23 cellular contexts compared by ENCODE assay signal in the genomic region with DNA sequence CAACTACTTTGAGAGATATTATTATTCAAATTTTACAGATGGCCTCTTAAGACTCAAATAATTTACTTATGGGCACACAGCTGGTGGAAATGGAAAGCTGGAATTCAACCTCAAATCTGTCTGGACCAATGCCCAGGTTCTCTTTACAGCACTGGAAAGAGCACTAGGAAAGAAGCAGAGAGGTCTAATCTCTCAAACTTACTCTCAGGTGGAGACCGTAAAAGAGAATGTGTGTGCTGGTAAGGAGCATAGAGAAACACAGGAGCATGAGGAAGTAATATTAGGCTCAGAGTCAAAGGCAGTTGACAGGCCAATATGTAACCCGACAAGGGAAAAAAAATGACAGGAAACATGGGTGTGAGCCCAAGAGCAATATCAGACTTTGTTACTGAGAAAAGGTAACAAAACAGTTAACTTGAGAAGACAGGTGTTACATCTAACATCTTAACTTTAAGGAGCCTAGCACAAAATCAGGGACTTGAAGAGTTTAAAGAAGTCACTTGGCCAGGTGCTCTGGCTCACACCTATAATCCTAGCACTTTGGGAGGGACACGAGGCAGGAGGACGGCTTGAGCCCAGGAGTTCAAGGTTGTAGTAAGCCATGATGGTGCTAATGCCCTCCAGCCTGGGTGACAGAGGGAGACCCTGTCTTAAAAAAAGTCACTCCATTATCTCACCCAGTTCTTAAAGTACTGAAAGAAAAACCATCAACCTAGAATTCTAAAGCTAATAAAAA. TPM values are rescaled to one million over a fixed set of nuclear protein-coding genes. Genes with fewer than 3 reads are reported as not detected.
A peak's percentile ranks its signal among the peaks of the same experiment; 100 is the strongest.
DNase-seq lines count a peak whose midpoint lies in the region; ATAC-seq, FAIRE-seq and TF ChIP-seq lines count a peak whose summit lies in the region.
"Had no signal": no experiment of that assay in that cellular context is flagged by ENCODE, and none has a peak within 500 bp of the region (broad histone marks: within the 10 kb centered on the region; RNA-seq: fewer than 3 reads in every experiment).

No MANE protein-coding gene starts in this region.

- WGBS in K562 (ENCODE audit: insufficient coverage, low coverage, missing lambda C conversion rate), result 1% methylated on average over 4 of the region's 4 CpGs

- ATAC-seq in K562 (no peak), left lung (peak; percentile 53)
- ATAC-seq: activated CD8-positive, alpha-beta T cell treated with anti-CD3 and anti-CD28 coated beads, Interleukin-2, amount 10 ng/mL, durations not matched to agents 7 days and 5 days; activated naive CD8-positive, alpha-beta T cell treated with anti-CD3 and anti-CD28 coated beads, Interleukin-2, amount 50 U/mL, for 24 hours; activated T-cell treated with anti-CD3 and anti-CD28 coated beads, Interleukin-2, amount 50 U/mL, for 72 hours; foreskin keratinocyte; GM23338; stimulated activated naive CD8-positive, alpha-beta T cell treated with anti-CD3 and anti-CD28 coated beads, Interleukin-15, Interleukin-2, amounts not matched to agents 100 U/mL and 50 U/mL, for 24 hours; WTC11 had no signal

- no peaks in the 10 kb centered on the region for H3K36me3 ChIP-seq in K562 (ENCODE audit: control insufficient read depth, insufficient read depth, low read length)
- H3K36me3 ChIP-seq in left lung, result no peaks in the 10 kb centered on the region
- no peaks in the 10 kb centered on the region for H3K36me3 ChIP-seq in MM.1S (replicated peaks; ENCODE audit: insufficient read depth, low read length)
- H3K36me3 ChIP-seq: upper lobe of left lung had no signal

- H3K9me3 ChIP-seq in K562 (replicated peaks; ENCODE audit: control insufficient read depth, insufficient read depth, low read depth, low read length) (peaks cover under 1% of the 10 kb centered on the region), left lung (no peaks in the 10 kb centered on the region), MM.1S (replicated peaks; ENCODE audit: insufficient read depth, low read length) (no peaks in the 10 kb centered on the region)
- H3K9me3 ChIP-seq: upper lobe of left lung had no signal

- no peaks in the 10 kb centered on the region for H3F3A ChIP-seq in MM.1S (ENCODE audit: insufficient read depth, low read length)

- no peak for TF ChIP-seq RAD21 in K562 (CRISPR knock-in tag; conservative IDR thresholded peaks at IDR 0.05 in 1 of 2, IDR thresholded peaks at IDR 0.05 in 1 of 2)

- no peak for TF ChIP-seq CTCF in AG10803 (conservative IDR thresholded peaks at IDR 0.05; ENCODE audit: low read length)
- no peak for TF ChIP-seq CTCF in K562 (IDR thresholded peaks at IDR 0.05 in 2 of 3, conservative IDR thresholded peaks at IDR 0.05 in 1 of 3; ENCODE audit: insufficient read depth in 2 of 3, low read depth in 1 of 3, low read length in 3 of 3)
- TF ChIP-seq CTCF in left lung (IDR thresholded peaks at IDR 0.05), result no peak
- no peak for TF ChIP-seq CTCF in MM.1S (IDR thresholded peaks at IDR 0.05; ENCODE audit: low read length)

- no peak for TF ChIP-seq POLR2A in K562 (conservative IDR thresholded peaks at IDR 0.05)

- H2AFZ ChIP-seq in K562 (ENCODE audit: low read depth, low read length) (no peak overlapping the region), MM.1S (ENCODE audit: low read length) (no peak overlapping the region)
- H2AFZ ChIP-seq: GM23338 had no signal

- H4K20me1 ChIP-seq in K562 (replicated peaks; ENCODE audit: control insufficient read depth, insufficient read depth, low read length), result no peaks in the 10 kb centered on the region
- no peaks in the 10 kb centered on the region for H4K20me1 ChIP-seq in MM.1S (ENCODE audit: insufficient read depth, low read length)

- POLR2A ChIA-PET in K562 (lab: Yijun Ruan, JAX), result interaction anchor here (1.4 to 2.6 kb wide), 2 partner anchors 8 to 19 kb away, joined by 4 to 13 read pairs; no protein-coding TSS in a partner anchor

- FAIRE-seq in HTR-8/SVneo (lab: Jason Lieb, UNC) (peak; percentile 20), K562 (lab: Jason Lieb, UNC) (no peak), GM19239 (lab: Jason Lieb, UNC) (no peak)
- FAIRE-seq: GM18507, keratinocyte had no signal

- H3K4me3 ChIP-seq in AG10803 (ENCODE audit: low read length) (no peak overlapping the region), K562 (no peak overlapping the region), left lung (no peak overlapping the region), MM.1S (ENCODE audit: low read length) (no peak overlapping the region)
- H3K4me3 ChIP-seq: GM23338, upper lobe of left lung had no signal

- TF ChIP-seq EP300 in K562 (IDR thresholded peaks at IDR 0.05; ENCODE audit: low read length), result no peak

- in situ Hi-C loops in K562 (cut with MboI), result no loop called here

- H3K27me3 ChIP-seq in K562 (ENCODE audit: control insufficient read depth in 2 of 2, insufficient read depth in 2 of 2, low read length in 2 of 2), result peaks cover 25 to 27% of the 10 kb centered on the region in 2 experiments
- H3K27me3 ChIP-seq in left lung, result no peaks in the 10 kb centered on the region
- no peaks in the 10 kb centered on the region for H3K27me3 ChIP-seq in MM.1S (replicated peaks; ENCODE audit: insufficient read depth, low read length)
- H3K27me3 ChIP-seq: foreskin keratinocyte, upper lobe of left lung had no signal

- intact Hi-C loops in K562 (cut with micrococcal nuclease), result no loop called here
- intact Hi-C loops in left lung (cut with DNase I), result no loop called here

- H3K79me2 ChIP-seq in K562 (ENCODE audit: control insufficient read depth, insufficient read depth, low read length) (no peaks in the 10 kb centered on the region), MM.1S (ENCODE audit: low read length) (no peaks in the 10 kb centered on the region)

- H3K9me1 ChIP-seq in K562 (ENCODE audit: control insufficient read depth, insufficient read depth, low read length), result no peaks in the 10 kb centered on the region

- H3K9me2 ChIP-seq in MM.1S (replicated peaks; ENCODE audit: insufficient read depth, low read length), result no peaks in the 10 kb centered on the region

- no TSS peak for BruUV-seq in K562 (replicated peaks; lab: Mats Ljungman, UMichigan)

- no peaks in the 10 kb centered on the region for H3K4me1 ChIP-seq in K562 (replicated peaks in 1 of 2; ENCODE audit: control insufficient read depth in 2 of 2, insufficient read depth in 2 of 2, low read length in 2 of 2)
- H3K4me1 ChIP-seq in left lung, result no peaks in the 10 kb centered on the region
- H3K4me1 ChIP-seq in MM.1S (ENCODE audit: low read length), result no peaks in the 10 kb centered on the region
- H3K4me1 ChIP-seq: foreskin keratinocyte, upper lobe of left lung had no signal

- CTCF ChIA-PET in K562 (lab: Yijun Ruan, JAX; ENCODE audit: low intra/inter-chr PET ratio), result no interaction called here

- no peak overlapping the region for H3K27ac ChIP-seq in K562 (ENCODE audit: extremely low read depth, low read depth, low read length)
- H3K27ac ChIP-seq in left lung, result no peak overlapping the region
- no peak overlapping the region for H3K27ac ChIP-seq in MM.1S (ENCODE audit: low read length)
- H3K27ac ChIP-seq: foreskin keratinocyte, upper lobe of left lung had no signal

- DNase-seq in AG10803 (ENCODE audit: low read depth), result peak; percentile 50
- no peak for DNase-seq in HTR-8/SVneo (ENCODE audit: insufficient read length, low spot score)
- no peak for DNase-seq in K562 (ENCODE audit: extremely low read depth in 1 of 4, low spot score in 3 of 4)
- no peak for DNase-seq in left lung
- no peak for DNase-seq in GM19239 (ENCODE audit: insufficient read length, low spot score)
- DNase-seq in NK-92 treated with Interleukin-12 subunit alpha and Interleukin-12 subunit beta, amount 100 ng/mL, for 24 hours (lab: John Stamatoyannopoulos, UW), result no peak
- no peak for DNase-seq in stimulated activated CD4-positive, alpha-beta T cell treated with anti-CD3 and anti-CD28 coated beads, Interleukin-1b, Interleukin-23, amount 100 ng/mL, for 48 hours
- DNase-seq in MM.1S, result no peak
- DNase-seq: activated naive CD8-positive, alpha-beta T cell treated with anti-CD3 and anti-CD28 coated beads, Interleukin-2, amount 50 U/mL, for 24 hours; activated T-cell treated with anti-CD3 and anti-CD28 coated beads, Interleukin-2, amount 50 U/mL, for 72 hours; CD4-positive, alpha-beta T cell; cerebellar nuclear complex; foreskin keratinocyte; hypothalamus; NCI-H1930; Right ventricle myocardium superior; stimulated activated naive CD8-positive, alpha-beta T cell treated with anti-CD3 and anti-CD28 coated beads, Interleukin-15, Interleukin-2, amounts not matched to agents 100 U/mL and 50 U/mL, for 24 hours; upper lobe of left lung had no signal

- no peak overlapping the region for H3K9ac ChIP-seq in K562 (ENCODE audit: insufficient read depth in 1 of 2, low read depth in 2 of 2, low read length in 2 of 2)
- H3K9ac ChIP-seq in MM.1S (ENCODE audit: low read length), result no peak overlapping the region

- H3K4me2 ChIP-seq in K562 (ENCODE audit: insufficient read depth, low read length) (no peak overlapping the region), MM.1S (ENCODE audit: low read depth, low read length) (no peak overlapping the region)
- H3K4me2 ChIP-seq: GM23338 had no signal

RNA-seq across cellular contexts. Expression of a gene that starts 20.7 kb away (rescaled TPM):
- total RNA-seq in K562 (2011; cell fraction: chromatin; rRNA removed; ENCODE audit: low replicate concordance), result 89.5 and 106 TPM in 2 replicates
- 92.1 and 92.6 TPM in 2 replicates for total RNA-seq in K562 (2011; cell fraction: nucleolus; rRNA removed)
- total RNA-seq in K562 (2011; cell fraction: nucleoplasm; rRNA removed), result 106 and 121 TPM in 2 replicates
- total RNA-seq in K562 (2014; rRNA removed) (30.8 and 32.3 TPM in 2 replicates), K562 (2014; rRNA removed; fragmentation: Illumina TruSeq; extraction: Trizol) (42.2 and 45.5 TPM in 2 replicates), K562 (2015; rRNA removed; fragmentation: Illumina TruSeq; extraction: Trizol) (30.6 and 32.4 TPM in 2 replicates), K562 (2021) (46.5 and 48.1 TPM in 2 replicates), left lung (10 to 100 TPM; 35.7 to 53.0 TPM)
- polyA plus RNA-seq in K562 (2011; rRNA removed) (24.6 and 27.0 TPM in 2 replicates), K562 (2014; fragmentation: Illumina TruSeq; extraction: Trizol) (34.2 and 36.5 TPM in 2 replicates), K562 (2014; fragmentation: Nextera tagmentation; extraction: Ambion mirVana) (10 to 100 TPM; 17.0 to 24.7 TPM), K562 (2014; rRNA removed) (26.9 and 27.2 TPM in 2 replicates)
- 19.2 and 23.1 TPM in 2 replicates for polyA plus RNA-seq in K562 (2011; cell fraction: cytosol; rRNA removed)
- polyA plus RNA-seq in K562 (2011; cell fraction: nucleus; rRNA removed), result 18.4 and 20.5 TPM in 2 replicates
- 15.8 and 22.5 TPM in 2 replicates for polyA plus RNA-seq in K562 (2012)
- 47.0 and 63.2 TPM in 2 replicates for polyA minus RNA-seq in K562 (2011; rRNA and poly(A)+ RNA removed)
- polyA minus RNA-seq in K562 (2011; cell fraction: cytosol; rRNA and poly(A)+ RNA removed), result 38.7 and 39.2 TPM in 2 replicates
- polyA minus RNA-seq in K562 (2011; cell fraction: nucleus; rRNA and poly(A)+ RNA removed), result 36.5 and 72.2 TPM in 2 replicates

RNA-seq across cellular contexts. Expression of a gene that starts 31.2 kb away (rescaled TPM):
- 0.09 and 0.14 TPM in 2 replicates for total RNA-seq in K562 (2011; cell fraction: chromatin; rRNA removed; ENCODE audit: low replicate concordance)
- 0.17 TPM in 1 of 2 replicates, not detected in the other for total RNA-seq in K562 (2011; cell fraction: nucleolus; rRNA removed)
- 0.15 TPM in 1 of 2 replicates, not detected in the other for total RNA-seq in K562 (2011; cell fraction: nucleoplasm; rRNA removed)
- not detected in 2 replicates for total RNA-seq in K562 (2014; rRNA removed)
- total RNA-seq in K562 (2014; rRNA removed; fragmentation: Illumina TruSeq; extraction: Trizol), result not detected in 2 replicates
- 0.04 and 0.34 TPM in 2 replicates for total RNA-seq in K562 (2015; rRNA removed; fragmentation: Illumina TruSeq; extraction: Trizol)
- total RNA-seq in K562 (2021), result 0.29 and 0.33 TPM in 2 replicates
- 0.01 TPM in 2 replicates for polyA plus RNA-seq in K562 (2011; rRNA removed)
- 0.01 TPM in 1 of 2 replicates, not detected in the other for polyA plus RNA-seq in K562 (2011; cell fraction: cytosol; rRNA removed)
- 0.06 and 0.24 TPM in 2 replicates for polyA plus RNA-seq in K562 (2011; cell fraction: nucleus; rRNA removed)
- polyA plus RNA-seq in K562 (2012), result 0.21 and 0.35 TPM in 2 replicates
- not detected in 2 replicates for polyA plus RNA-seq in K562 (2014; fragmentation: Illumina TruSeq; extraction: Trizol)
- under 1 TPM in 1 of 2 experiments, not detected in 1; under 0.01 TPM for polyA plus RNA-seq in K562 (2014; fragmentation: Nextera tagmentation; extraction: Ambion mirVana)
- 0.01 TPM in 1 of 2 replicates, not detected in the other for polyA plus RNA-seq in K562 (2014; rRNA removed)
- 0.04 and 0.06 TPM in 2 replicates for polyA minus RNA-seq in K562 (2011; rRNA and poly(A)+ RNA removed)
- polyA minus RNA-seq in K562 (2011; cell fraction: cytosol; rRNA and poly(A)+ RNA removed), result not detected in 2 replicates
- under 0.01 and 0.11 TPM in 2 replicates for polyA minus RNA-seq in K562 (2011; cell fraction: nucleus; rRNA and poly(A)+ RNA removed)
- total RNA-seq in left lung, result 10 to 100 TPM in 1 of 2 donors, 1 to 10 TPM in 1; 5.1 to 14.0 TPM

Comparison
In these comparisons a context has a peak if more than half of its experiments do, and no peak if none do; other contexts are left out.
1. RNA of a gene that starts 31.2 kb away (total RNA-seq): 5.1 to 14.0 TPM in left lung; 0.04 to 0.34 TPM in K562; every median in the first group is over 4 times any median in the second.